In genomic region chr6:139373154-139373927, GRCh38 we compare ENCODE assay signal across 8 cellular contexts. TPM values are rescaled to one million over a fixed set of nuclear protein-coding genes. Genes with fewer than 3 reads are reported as not detected.
DNase-seq lines count a peak whose midpoint lies in the region; ATAC-seq, FAIRE-seq and TF ChIP-seq lines count a peak whose summit lies in the region.

No MANE protein-coding gene starts in this region.

- 0 to 2% methylated on average over 5 to 12 of the region's 57 CpGs for WGBS in esophagus squamous epithelium, 2 donors

- FAIRE-seq in GM18507 (lab: Jason Lieb, UNC), result peak; percentile 18

- H3K4me3 ChIP-seq in A673 (ENCODE audit: low read depth, low read length, poor library complexity, severe bottlenecking) (peak overlapping the region; percentile 87), NT2/D1 (ENCODE audit: insufficient read length, low read depth) (peak overlapping the region; percentile 94), esophagus squamous epithelium (peak overlapping the region; percentile 90 to 94 (median 92))

- H3K27me3 ChIP-seq in A673 (replicated peaks; ENCODE audit: insufficient read depth, low read depth, low read length, poor library complexity) (no peaks in the 10 kb centered on the region), NT2/D1 (ENCODE audit: insufficient read depth, insufficient read length) (no peaks in the 10 kb centered on the region), esophagus squamous epithelium (no peaks in the 10 kb centered on the region)

- H3K4me1 ChIP-seq in A673 (ENCODE audit: insufficient read depth, low read length, poor library complexity, severe bottlenecking) (peaks cover 31% of the 10 kb centered on the region), NT2/D1 (ENCODE audit: insufficient read depth, insufficient read length) (no peaks in the 10 kb centered on the region), esophagus squamous epithelium (peaks cover 8 to 56% (median 17%) of the 10 kb centered on the region in 3 donors)

- peak in 2 of 4 donors; percentile 10 to 35 for TF ChIP-seq POLR2A in esophagus squamous epithelium (IDR thresholded peaks at IDR 0.05)

- H3K36me3 ChIP-seq in A673 (ENCODE audit: insufficient read depth, low read length, poor library complexity, severe bottlenecking) (peaks cover 44% of the 10 kb centered on the region), NT2/D1 (ENCODE audit: insufficient read depth, insufficient read length, low read length) (peaks cover 25% of the 10 kb centered on the region), esophagus squamous epithelium (peaks cover 0 to 25% (median 0%) of the 10 kb centered on the region in 3 donors)

- peak overlapping the region; percentile 98 to 100 for H3K27ac Mint-ChIP-seq in natural killer cell

- H3K4me1 Mint-ChIP-seq in activated T-cell treated with anti-CD3 and anti-CD28 coated beads, Interleukin-2, amount 50 U/mL, for 4 hours (ENCODE audit: low read depth), result peaks cover 50% of the 10 kb centered on the region
- H3K4me1 Mint-ChIP-seq in natural killer cell, result peaks cover 62 to 64% of the 10 kb centered on the region in 2 donors

- TF ChIP-seq CTCF in A673 (conservative IDR thresholded peaks at IDR 0.05; ENCODE audit: low read depth, low read length) (no peak), esophagus squamous epithelium (IDR thresholded peaks at IDR 0.05) (peak in 5 of 6 experiments; percentile 10 to 70 (median 50)), natural killer cell (IDR thresholded peaks at IDR 0.05) (no peak)

- ATAC-seq in HG03103 (IDR thresholded peaks at IDR 0.05; ENCODE audit: low read depth, unreplicated experiment), result peak; percentile 29
- peak; percentile 13 to 15 for ATAC-seq in activated T-cell treated with anti-CD3 and anti-CD28 coated beads, Interleukin-2, amount 50 U/mL, for 4 hours
- ATAC-seq in natural killer cell, result peak; percentile 24 to 35 (median 29)

- H3K9ac ChIP-seq in NT2/D1 (ENCODE audit: insufficient read length, low read depth), result peak overlapping the region; percentile 92

- H3K9me3 Mint-ChIP-seq in activated T-cell treated with anti-CD3 and anti-CD28 coated beads, Interleukin-2, amount 50 U/mL, for 4 hours, result no peaks in the 10 kb centered on the region
- no peaks in the 10 kb centered on the region for H3K9me3 Mint-ChIP-seq in natural killer cell

- CTCF ChIA-PET in A673 (lab: Charles Lee), result no interaction called here

- H3K36me3 Mint-ChIP-seq in activated T-cell treated with anti-CD3 and anti-CD28 coated beads, Interleukin-2, amount 50 U/mL, for 4 hours (ENCODE audit: insufficient read depth), result peaks cover 9% of the 10 kb centered on the region
- peaks cover 7% of the 10 kb centered on the region for H3K36me3 Mint-ChIP-seq in natural killer cell

- POLR2A ChIA-PET in A673 (lab: Charles Lee; ENCODE audit: low non-redundant PET), result interaction anchor here (0.7 to 1.1 kb wide), 3 partner anchors 150 to 1525 kb away, joined by 3 to 4 read pairs (median 3); no protein-coding TSS in a partner anchor

- intact Hi-C loops in A673 (cut with micrococcal nuclease; ENCODE audit: unreplicated experiment) (loop anchor here (5.0 to 10.0 kb wide), 2 partner anchors 99 to 1551 kb away; no protein-coding TSS in a partner anchor), esophagus squamous epithelium (cut with DNase I) (loop anchor here (10.0 kb wide), 1 partner anchor 221 kb away; no protein-coding TSS in a partner anchor), natural killer cell (cut with micrococcal nuclease) (loop anchor here (5.0 kb wide), 2 partner anchors 164 to 601 kb away; partner anchors contain the start of gene CCDC28A)

- no peaks in the 10 kb centered on the region for H3K27me3 Mint-ChIP-seq in activated T-cell treated with anti-CD3 and anti-CD28 coated beads, Interleukin-2, amount 50 U/mL, for 4 hours (ENCODE audit: low read depth)
- H3K27me3 Mint-ChIP-seq in natural killer cell (ENCODE audit: low read depth in 2 of 2), result no peaks in the 10 kb centered on the region

- H3K4me3 Mint-ChIP-seq in activated T-cell treated with anti-CD3 and anti-CD28 coated beads, Interleukin-2, amount 50 U/mL, for 4 hours, result peak overlapping the region; percentile 97
- H3K4me3 Mint-ChIP-seq in natural killer cell, result peak overlapping the region; percentile 99

- DNase-seq in A673 (ENCODE audit: low spot score), result peak; percentile 79
- DNase-seq in GM18507 (ENCODE audit: extremely low spot score, insufficient read length, low read depth), result no peak
- DNase-seq in NT2/D1 (ENCODE audit: low read depth, low spot score), result no peak
- peak; percentile 67 for DNase-seq in activated T-cell treated with anti-CD3 and anti-CD28 coated beads, Interleukin-2, amount 50 U/mL, for 4 hours
- DNase-seq in esophagus squamous epithelium (lab: John Stamatoyannopoulos, UW), result peak; percentile 30
- DNase-seq in natural killer cell, result peak; percentile 73
- peak; percentile 72 for DNase-seq in stimulated activated naive CD4-positive, alpha-beta T cell treated with Interleukin-2 at 50 U/mL for 16 hours (lab: John Stamatoyannopoulos, UW)

- BruUV-seq in A673 (replicated peaks; lab: Mats Ljungman, UMichigan), result no TSS peak

- peak overlapping the region; percentile 96 for H3K27ac ChIP-seq in A673 (ENCODE audit: low read depth, low read length, poor library complexity, severe bottlenecking)
- H3K27ac ChIP-seq in esophagus squamous epithelium, result peak overlapping the region; percentile 96 to 99 (median 98)

- H3K9me3 ChIP-seq in A673 (ENCODE audit: low read depth, low read length, poor library complexity, severe bottlenecking), result no peaks in the 10 kb centered on the region
- H3K9me3 ChIP-seq in NT2/D1 (ENCODE audit: insufficient read depth, low read length), result no peaks in the 10 kb centered on the region
- no peaks in the 10 kb centered on the region for H3K9me3 ChIP-seq in esophagus squamous epithelium

RNA-seq across cellular contexts. Expression of gene CITED2, which starts 1.1 kb away (rescaled TPM):
- total RNA-seq in A673 (2021), result 365 and 437 TPM in 2 replicates
- 10 to 100 TPM; 35.3 to 61.8 (median 54.1) TPM for total RNA-seq in activated T-cell treated with anti-CD3 and anti-CD28 coated beads, Interleukin-2, amount 50 U/mL, for 4 hours
- 100 to 1,000 TPM in 1 of 4 donors, 10 to 100 TPM in 3; 24.8 to 169 (median 60.9) TPM for total RNA-seq in esophagus squamous epithelium
- total RNA-seq in natural killer cell, result 100 to 1,000 TPM in 2 of 3 donors, 10 to 100 TPM in 1; 89.8 to 152 (median 112) TPM

Comparison
In these comparisons a context has a peak if more than half of its experiments do, and no peak if none do; other contexts are left out.
1. DNase-seq: peak in A673 (single experiment), activated T-cell treated with anti-CD3 and anti-CD28 coated beads, Interleukin-2, amount 50 U/mL, for 4 hours (single experiment), esophagus squamous epithelium (single experiment), natural killer cell (single experiment) and stimulated activated naive CD4-positive, alpha-beta T cell treated with Interleukin-2 at 50 U/mL for 16 hours (single experiment); none in GM18507 (single experiment) and NT2/D1 (single experiment).
2. CTCF ChIP-seq: peak in esophagus squamous epithelium (5 of 6); none in A673 (single experiment) and natural killer cell (single experiment).
3. Peak in every context shown above with its lines, with median percentiles within 50 percentile points of each other: H3K4me3 ChIP-seq and ATAC-seq.